Comparison of ENCODE assay signal across 8 cellular contexts in the genomic region with DNA sequence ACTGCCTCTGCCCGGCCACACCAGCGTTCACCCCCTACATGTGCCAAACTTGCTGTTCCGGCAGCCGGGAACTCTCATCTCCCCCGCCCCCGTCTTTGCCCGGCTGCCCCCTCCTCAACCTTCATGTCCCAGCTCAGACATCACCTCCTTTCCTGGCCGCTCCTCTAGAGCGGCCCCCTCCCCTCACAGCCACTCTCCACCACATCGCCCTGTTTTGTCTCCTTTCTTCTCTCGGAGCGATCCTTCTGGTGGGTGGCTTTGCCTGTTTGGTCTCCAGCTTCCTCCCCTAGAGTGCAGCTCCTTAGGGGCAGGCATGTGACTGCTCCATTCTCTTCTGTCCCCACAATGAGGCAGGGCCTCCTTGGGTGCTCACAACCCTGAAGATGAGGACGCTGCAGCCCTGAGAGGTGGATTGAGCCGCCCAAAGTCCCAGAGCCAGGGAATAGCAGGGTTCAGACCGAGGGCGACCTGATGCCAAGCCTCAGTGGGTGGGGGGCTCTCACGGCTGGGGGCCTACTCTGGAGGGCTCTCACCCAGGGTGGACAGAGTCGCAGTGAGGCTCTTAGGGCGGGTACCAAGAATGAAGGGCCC. TPM values are rescaled to one million over a fixed set of nuclear protein-coding genes. Genes with fewer than 3 reads are reported as not detected.
DNase-seq lines count a peak whose midpoint lies in the region; ATAC-seq, FAIRE-seq and TF ChIP-seq lines count a peak whose summit lies in the region.

No MANE protein-coding gene starts in this region.

- H4K5ac ChIP-seq in IMR-90 (ENCODE audit: low read depth, low read length) = peak overlapping the region; percentile 98

- TF ChIP-seq RAD21 in IMR-90 (IDR thresholded peaks at IDR 0.05; ENCODE audit: low read length) = no peak

- H2BK120ac ChIP-seq in IMR-90 (ENCODE audit: low read depth, low read length) = peak overlapping the region; percentile 96

- H3K9ac ChIP-seq in IMR-90 (ENCODE audit: low read depth, low read length) = peak overlapping the region; percentile 80

- peak overlapping the region; percentile 56 for H3K4me3 ChIP-seq in AG04450 (ENCODE audit: low read depth, low read length)
- H3K4me3 ChIP-seq in IMR-90 (ENCODE audit: insufficient read depth, low read depth, low read length) = peak overlapping the region; percentile 31
- peak overlapping the region; percentile 17 for H3K4me3 ChIP-seq in bronchial epithelial cell (ENCODE audit: low read depth, low read length)
- H3K4me3 ChIP-seq in naive thymus-derived CD4-positive, alpha-beta T cell (ENCODE audit: low read length) = peak overlapping the region; percentile 74

- 34% methylated on average over 10 of the region's 19 CpGs; no CpG with 5 or more reads in 1 of the 2 experiments for WGBS in IMR-90 (ENCODE audit: extremely low coverage in 2 of 2, insufficient read length in 1 of 2), 2 experiments

- H2AFZ ChIP-seq in IMR-90 (replicated peaks; ENCODE audit: low read length, poor library complexity) = peak overlapping the region; percentile 86

- H4K8ac ChIP-seq in IMR-90 (ENCODE audit: low read depth in 2 of 2, low read length in 2 of 2) = peak overlapping the region; percentile 27 to 95; a peak in 3 of 4 replicates

- peak overlapping the region; percentile 82 for H2BK20ac ChIP-seq in IMR-90 (ENCODE audit: low read depth, low read length)

- ATAC-seq in IMR-90 (ENCODE audit: low read depth) (no peak), GM21723 (IDR thresholded peaks at IDR 0.05; ENCODE audit: unreplicated experiment) (no peak)
- no peak for ATAC-seq in naive thymus-derived CD4-positive, alpha-beta T cell

- peak overlapping the region; percentile 95 for H3K23ac ChIP-seq in IMR-90 (ENCODE audit: low read depth, low read length)

- TF ChIP-seq CTCF in AG04450 (IDR thresholded peaks at IDR 0.05; ENCODE audit: low read depth, low read length) (no peak), IMR-90 (conservative IDR thresholded peaks at IDR 0.05; ENCODE audit: low read depth, low read length) (no peak), bronchial epithelial cell (IDR thresholded peaks at IDR 0.05; ENCODE audit: insufficient read depth, low read length, severe bottlenecking) (no peak)

- peak overlapping the region; percentile 87 for H2BK5ac ChIP-seq in IMR-90 (ENCODE audit: low read depth, low read length, poor library complexity, severe bottlenecking)

- H3K4me3 Mint-ChIP-seq in naive thymus-derived CD4-positive, alpha-beta T cell = peak overlapping the region; percentile 82 to 97 (median 91)

- H4K91ac ChIP-seq in IMR-90 (ENCODE audit: insufficient read depth, low read depth, low read length) = peak overlapping the region; percentile 94

- H3K4me1 ChIP-seq in IMR-90 (ENCODE audit: control insufficient read depth, insufficient read depth, low read length) = peaks cover 58% of the 10 kb centered on the region
- peaks cover 34 to 78% of the 10 kb centered on the region in 2 donors for H3K4me1 ChIP-seq in naive thymus-derived CD4-positive, alpha-beta T cell (ENCODE audit: control insufficient read depth in 2 of 2, insufficient read depth in 2 of 2, low read length in 2 of 2)

- DNase-seq in AG04450 (ENCODE audit: low read depth, low spot score) (no peak), IMR-90 (no peak), bronchial epithelial cell (ENCODE audit: low read depth) (no peak), nucleus accumbens (lab: John Stamatoyannopoulos, UW) (no peak), kidney glomerular epithelial cell (lab: John Stamatoyannopoulos, UW) (no peak), SIG-M5 (lab: John Stamatoyannopoulos, UW) (no peak)
- DNase-seq in naive thymus-derived CD4-positive, alpha-beta T cell = no peak

- no peak for TF ChIP-seq POLR2A in IMR-90 (IDR thresholded peaks at IDR 0.05; ENCODE audit: low read depth, low read length)

- no peaks in the 10 kb centered on the region for H3K9me3 ChIP-seq in AG04450 (ENCODE audit: control insufficient read depth, insufficient read depth, low read length)
- H3K9me3 ChIP-seq in IMR-90 (ENCODE audit: control insufficient read depth, insufficient read depth, low read length) = no peaks in the 10 kb centered on the region
- no peaks in the 10 kb centered on the region for H3K9me3 ChIP-seq in naive thymus-derived CD4-positive, alpha-beta T cell (ENCODE audit: control insufficient read depth in 2 of 3, low read length in 3 of 3)

- POLR2A ChIA-PET in AG04450 (lab: Yijun Ruan, JAX) (interaction anchor here (0.7 kb wide), 2 partner anchors 16 to 215 kb away, joined by 3 read pairs; no protein-coding TSS in a partner anchor), IMR-90 (lab: Charles Lee; ENCODE audit: unreplicated experiment) (no interaction called here)
- POLR2A ChIA-PET in naive thymus-derived CD4-positive, alpha-beta T cell (lab: Charles Lee) = interaction anchor here (2.8 to 11.2 kb wide), 6 partner anchors 9 to 65 kb away, joined by 9 to 148 read pairs (median 32); partner anchors contain the start of gene ECE1

- H3K36me3 Mint-ChIP-seq in naive thymus-derived CD4-positive, alpha-beta T cell = peaks cover 0 to 6% (median 0%) of the 10 kb centered on the region in 5 donors

- no peaks in the 10 kb centered on the region for H3K27me3 Mint-ChIP-seq in naive thymus-derived CD4-positive, alpha-beta T cell

- H3K56ac ChIP-seq in IMR-90 (ENCODE audit: extremely low read depth, insufficient read depth, low read length) = no peak overlapping the region

- H2BK15ac ChIP-seq in IMR-90 (ENCODE audit: low read depth, low read length) = peak overlapping the region; percentile 92; the same call in 2 of the 3 replicates

- H3K9me3 Mint-ChIP-seq in naive thymus-derived CD4-positive, alpha-beta T cell = no peaks in the 10 kb centered on the region

- H3K14ac ChIP-seq in IMR-90 (replicated peaks; ENCODE audit: low read depth, low read length) = peak overlapping the region; percentile 98

- CTCF ChIA-PET in AG04450 (lab: Charles Lee) = interaction anchor here (0.6 to 2.4 kb wide), 12 partner anchors 11 to 210 kb away, joined by 3 to 22 read pairs (median 4); no protein-coding TSS in a partner anchor
- CTCF ChIA-PET in IMR-90 (lab: Yijun Ruan, JAX) = interaction anchor here (0.6 to 1.7 kb wide), 4 partner anchors 9 to 324 kb away, joined by 3 to 8 read pairs (median 4); no protein-coding TSS in a partner anchor
- CTCF ChIA-PET in naive thymus-derived CD4-positive, alpha-beta T cell (lab: Charles Lee) = interaction anchor here (0.7 to 8.1 kb wide), 11 partner anchors 10 to 80 kb away, joined by 3 to 58 read pairs (median 7); partner anchors contain the start of gene ECE1

- H3K4ac ChIP-seq in IMR-90 (ENCODE audit: low read depth, low read length) = peak overlapping the region; percentile 97

- dilution Hi-C loops in IMR-90 (cut with HindIII; ENCODE audit: low sequenced_read_pairs, unreplicated experiment) = no loop called here

- H3K9me1 ChIP-seq in IMR-90 (ENCODE audit: insufficient read depth, low read length) = peaks cover 32% of the 10 kb centered on the region

- in situ Hi-C loops in IMR-90 (cut with MboI; ENCODE audit: low sequenced_read_pairs) = loop anchor here (5.0 kb wide), 1 partner anchor 78 kb away; no protein-coding TSS in a partner anchor

- H3K4me1 Mint-ChIP-seq in naive thymus-derived CD4-positive, alpha-beta T cell = peaks cover 56 to 96% (median 87%) of the 10 kb centered on the region in 7 donors

- intact Hi-C loops in IMR-90 (cut with micrococcal nuclease) = loop anchor here (2.0 to 5.0 kb wide), 3 partner anchors 32 to 638 kb away; no protein-coding TSS in a partner anchor
- intact Hi-C loops in naive thymus-derived CD4-positive, alpha-beta T cell (cut with micrococcal nuclease) = loop anchor here in 1 of 2 donors (2.0 kb wide), 1 partner anchor 34 kb away; no protein-coding TSS in a partner anchor

- no peaks in the 10 kb centered on the region for H3K27me3 ChIP-seq in AG04450 (ENCODE audit: control insufficient read depth, insufficient read depth, low read length)
- no peaks in the 10 kb centered on the region for H3K27me3 ChIP-seq in IMR-90 (ENCODE audit: control insufficient read depth, insufficient read depth, low read length)
- H3K27me3 ChIP-seq in bronchial epithelial cell (ENCODE audit: control insufficient read depth, insufficient read depth, low read length) = no peaks in the 10 kb centered on the region
- no peaks in the 10 kb centered on the region for H3K27me3 ChIP-seq in naive thymus-derived CD4-positive, alpha-beta T cell (ENCODE audit: control insufficient read depth in 2 of 2, insufficient read depth in 2 of 2, low read length in 2 of 2)

- H3K27ac ChIP-seq in AG04450 (ENCODE audit: low read depth, low read length) = peak overlapping the region; percentile 79
- H3K27ac ChIP-seq in IMR-90 (ENCODE audit: insufficient read depth, low read length) = peak overlapping the region; percentile 74
- peak overlapping the region; percentile 81 for H3K27ac ChIP-seq in naive thymus-derived CD4-positive, alpha-beta T cell (ENCODE audit: low read depth, low read length)

- H3K79me1 ChIP-seq in IMR-90 (ENCODE audit: low read depth in 1 of 2, low read length in 2 of 2) = peaks cover 43 to 91% of the 10 kb centered on the region in 2 experiments

- peaks cover 44% of the 10 kb centered on the region for H4K20me1 ChIP-seq in IMR-90 (ENCODE audit: insufficient read depth, low read length)

- peaks cover 7% of the 10 kb centered on the region; the same call in 1 of the 2 replicates for H3K36me3 ChIP-seq in IMR-90 (ENCODE audit: control insufficient read depth, insufficient read depth, low read length)
- no peaks in the 10 kb centered on the region for H3K36me3 ChIP-seq in bronchial epithelial cell (ENCODE audit: control insufficient read depth, insufficient read depth, low read length)
- H3K36me3 ChIP-seq in naive thymus-derived CD4-positive, alpha-beta T cell (ENCODE audit: control insufficient read depth in 2 of 3, insufficient read depth in 3 of 3, low read length in 3 of 3) = peaks cover 0 to 6% (median 0%) of the 10 kb centered on the region in 3 experiments

- peak overlapping the region; percentile 98 for H3K4me2 ChIP-seq in IMR-90 (ENCODE audit: low read depth, low read length)

- H3K27ac Mint-ChIP-seq in naive thymus-derived CD4-positive, alpha-beta T cell = peak overlapping the region; percentile 92 to 99 (median 97)

- BruUV-seq in IMR-90 (replicated peaks; lab: Mats Ljungman, UMichigan) = no TSS peak

- FAIRE-seq in bronchial epithelial cell (lab: Jason Lieb, UNC) = no peak

- peak overlapping the region; percentile 98 for H2AK5ac ChIP-seq in IMR-90 (ENCODE audit: low read depth, low read length)

- peak overlapping the region; percentile 90 for H3K18ac ChIP-seq in IMR-90 (ENCODE audit: low read depth, low read length)

- H2AK9ac ChIP-seq in IMR-90 (replicated peaks; ENCODE audit: low read depth, low read length, poor library complexity) = peak overlapping the region; percentile 98

TF ChIP-seq in IMR-90, 13 proteins besides CTCF, POLR2A, EP300 and RAD21 (continues in another document):
- no peak for TF ChIP-seq RCOR1 (IDR thresholded peaks at IDR 0.05; ENCODE audit: insufficient replicate concordance, low read length)

RNA-seq across cellular contexts. Expression of gene ECE1, which starts 44.9 kb away (rescaled TPM):
- 145 and 161 TPM in 2 replicates for polyA plus RNA-seq in AG04450 (2011; rRNA removed)
- 84.2 and 92.4 TPM in 2 replicates for polyA minus RNA-seq in AG04450 (2011; rRNA and poly(A)+ RNA removed)
- 60.0 and 61.8 TPM in 2 replicates for total RNA-seq in IMR-90 (2012; rRNA removed)
- polyA plus RNA-seq in IMR-90 (2012; rRNA removed) = 124 and 133 TPM in 2 replicates
- polyA plus RNA-seq in IMR-90 (2012; cell fraction: cytosol; rRNA removed) = 90.4 and 122 TPM in 2 replicates
- polyA plus RNA-seq in IMR-90 (2012; cell fraction: nucleus; rRNA removed; ENCODE audit: low replicate concordance) = 71.7 and 82.4 TPM in 2 replicates
- 44.2 and 61.8 TPM in 2 replicates for total RNA-seq in bronchial epithelial cell
- 10 to 100 TPM; 63.3 to 97.4 (median 72.2) TPM for total RNA-seq in naive thymus-derived CD4-positive, alpha-beta T cell
- polyA plus RNA-seq in naive thymus-derived CD4-positive, alpha-beta T cell = 10 to 100 TPM; 21.3 to 50.4 TPM

Comparison
In these comparisons a context has a peak if more than half of its experiments do, and no peak if none do; other contexts are left out.
1. H3K4me3 ChIP-seq: peak in every context shown above with its lines; median percentile 74 in naive thymus-derived CD4-positive, alpha-beta T cell; 56 in AG04450; 31 in IMR-90; 17 in bronchial epithelial cell.